In genomic region chr2:73385486-73386341, GRCh38 we compare ENCODE assay signal across 8 cellular contexts. TPM values are rescaled to one million over a fixed set of nuclear protein-coding genes. Genes with fewer than 3 reads are reported as not detected.
DNase-seq lines count a peak whose midpoint lies in the region; ATAC-seq and TF ChIP-seq lines count a peak whose summit lies in the region.

Gene ALMS1 (plus strand): TSS chr2:73385836. CDS start chr2:73385869, 33 bp downstream.

- TF ChIP-seq CTCF in mucosa of descending colon (IDR thresholded peaks at IDR 0.05): peak; percentile 39

- peak within 1 kb of the TSS; percentile 88 to 97 (median 96) for H3K4me3 Mint-ChIP-seq in IgD-negative memory B cell

- intact Hi-C loops in mucosa of descending colon (cut with DNase I, micrococcal nuclease): no loop called here

- H3K4me3 ChIP-seq in mucosa of descending colon: peak within 1 kb of the TSS; percentile 41

- H3K4me1 ChIP-seq in mucosa of descending colon (ENCODE audit: low read depth): peaks cover 7% of the 10 kb centered on the region

- peaks cover 23 to 25% (median 24%) of the 10 kb centered on the region in 3 donors for H3K4me1 Mint-ChIP-seq in IgD-negative memory B cell

- peak within 1 kb of the TSS; percentile 91 to 97 (median 94) for H3K27ac Mint-ChIP-seq in IgD-negative memory B cell

- H3K9me3 Mint-ChIP-seq in IgD-negative memory B cell: no peaks in the 10 kb centered on the region

- no peaks in the 10 kb centered on the region for H3K36me3 ChIP-seq in mucosa of descending colon (ENCODE audit: low read depth)

- no peaks in the 10 kb centered on the region for H3K9me3 ChIP-seq in mucosa of descending colon

- peak; percentile 89 for ATAC-seq in GM21576 (IDR thresholded peaks at IDR 0.05; ENCODE audit: unreplicated experiment)
- ATAC-seq in mucosa of descending colon: peak; percentile 95

- peak within 1 kb of the TSS; percentile 68 for H3K27ac ChIP-seq in epithelial cell of prostate

- DNase-seq in DMS153 treated with DMSO at 0.1 percent for 48 hours (lab: John Stamatoyannopoulos, UW; ENCODE audit: unreplicated experiment) (peak; percentile 74), OCI-M1 (lab: John Stamatoyannopoulos, UW) (peak; percentile 91), activated T-cell treated with anti-CD3 and anti-CD28 coated beads for 24 hours (ENCODE audit: low read depth) (peak; percentile 86), epithelial cell of prostate (ENCODE audit: low read depth, low spot score) (peak; percentile 33), mucosa of descending colon (peak; percentile 92 to 96 (median 94))
- DNase-seq in stimulated activated CD8-positive, alpha-beta memory T cell treated with anti-CD3 and anti-CD28 coated beads, Interleukin-4, amount 100 ng/mL, for 1 hour (ENCODE audit: low read depth in 2 of 2, low spot score in 1 of 2): peak; percentile 53 to 74

- H3K36me3 Mint-ChIP-seq in IgD-negative memory B cell: no peaks in the 10 kb centered on the region

- no peaks in the 10 kb centered on the region for H3K27me3 Mint-ChIP-seq in IgD-negative memory B cell

RNA-seq across cellular contexts. Expression of gene ALMS1, which starts in this region (rescaled TPM):
- polyA plus RNA-seq in IgD-negative memory B cell: 2.3 TPM
- 10 to 100 TPM; 18.3 to 26.6 (median 21.5) TPM for total RNA-seq in mucosa of descending colon

Comparison
In these comparisons a context has a peak if more than half of its experiments do, and no peak if none do; other contexts are left out.
1. Peak in every context shown above with its lines: DNase-seq, ATAC-seq, H3K4me3 ChIP-seq and H3K27ac ChIP-seq.
2. DNase-seq: peak in every context shown above with its lines; median percentile 94 in mucosa of descending colon; 91 in OCI-M1; 86 in activated T-cell treated with anti-CD3 and anti-CD28 coated beads for 24 hours; 74 in DMS153 treated with DMSO at 0.1 percent for 48 hours; 64 in stimulated activated CD8-positive, alpha-beta memory T cell treated with anti-CD3 and anti-CD28 coated beads, Interleukin-4, amount 100 ng/mL, for 1 hour; 33 in epithelial cell of prostate.